Comparison of ENCODE assay signal across 8 cellular contexts in genomic region chr5:37837101-37838032, GRCh38. TPM values are rescaled to one million over a fixed set of nuclear protein-coding genes. Genes with fewer than 3 reads are reported as not detected.
DNase-seq lines count a peak whose midpoint lies in the region; ATAC-seq and TF ChIP-seq lines count a peak whose summit lies in the region.

No MANE protein-coding gene starts in this region.

- peak overlapping the region; percentile 85 for H3K4me3 Mint-ChIP-seq in T-helper 17 cell

- H3K27ac ChIP-seq in Karpas-422 (ENCODE audit: low read length), result no peak overlapping the region

- no peaks in the 10 kb centered on the region for H3K27me3 ChIP-seq in Karpas-422 (ENCODE audit: low read length)

- H3K36me3 ChIP-seq in Karpas-422 (ENCODE audit: insufficient read depth, low read length), result no peaks in the 10 kb centered on the region

- peak overlapping the region; percentile 50 for H3K4me2 ChIP-seq in Karpas-422 (ENCODE audit: low read depth, low read length, poor library complexity, severe bottlenecking)

- peak; percentile 88 for TF ChIP-seq CTCF in cardiac fibroblast (IDR thresholded peaks at IDR 0.05; ENCODE audit: low read depth, low read length)

- H2AFZ ChIP-seq in Karpas-422 (ENCODE audit: low read length), result no peak overlapping the region

- no peaks in the 10 kb centered on the region for H4K20me1 ChIP-seq in Karpas-422 (ENCODE audit: insufficient read depth, low read depth, low read length)

- peaks cover 2% of the 10 kb centered on the region for H3K36me3 Mint-ChIP-seq in T-helper 17 cell (ENCODE audit: low read depth)

- no peak overlapping the region for H3K27ac Mint-ChIP-seq in T-helper 17 cell

- H3K9ac ChIP-seq in Karpas-422 (ENCODE audit: low read length), result no peak overlapping the region

- H3K4me3 ChIP-seq in Karpas-422 (ENCODE audit: low read length) (no peak overlapping the region; the same call in 1 of the 2 replicates), cardiac fibroblast (replicated peaks in 1 of 2; ENCODE audit: low read depth in 2 of 2, low read length in 2 of 2) (peak overlapping the region; percentile 47 to 65)

- H3K4me1 ChIP-seq in Karpas-422 (ENCODE audit: low read length), result peaks cover 4% of the 10 kb centered on the region; the same call in 1 of the 2 replicates

- H3K27me3 Mint-ChIP-seq in T-helper 17 cell, result peaks cover 83% of the 10 kb centered on the region

- ATAC-seq in GM21529 (IDR thresholded peaks at IDR 0.05; ENCODE audit: unreplicated experiment) (peak; percentile 73), T-helper 17 cell (peak; percentile 32)

- DNase-seq in DMS79 (lab: John Stamatoyannopoulos, UW), result peak; percentile 58
- DNase-seq in Karpas-422, result peak; percentile 85
- peak in 1 of 3 donors; percentile 11 for DNase-seq in T-helper 17 cell
- peak; percentile 77 to 87 for DNase-seq in cardiac fibroblast (ENCODE audit: low read depth in 2 of 2)
- DNase-seq in kidney glomerular epithelial cell (lab: John Stamatoyannopoulos, UW), result peak; percentile 33
- peak; percentile 87 for DNase-seq in stimulated activated CD4-positive, alpha-beta T cell treated with anti-CD3 and anti-CD28 coated beads, Interleukin-15, amount 100 ng/mL, for 24 hours
- DNase-seq in NCI-H2029 treated with DMSO at 0.1 percent for 48 hours (lab: John Stamatoyannopoulos, UW), result no peak

- peaks cover 12% of the 10 kb centered on the region for H3K4me1 Mint-ChIP-seq in T-helper 17 cell

- H3K9me3 ChIP-seq in Karpas-422 (ENCODE audit: low read length) (no peaks in the 10 kb centered on the region), T-helper 17 cell (ENCODE audit: control insufficient read depth, low read length, poor library complexity, severe bottlenecking) (no peaks in the 10 kb centered on the region)

- no peaks in the 10 kb centered on the region for H3K9me2 ChIP-seq in Karpas-422 (replicated peaks; ENCODE audit: insufficient read depth, low read length)

- H3K79me2 ChIP-seq in Karpas-422 (ENCODE audit: low read length), result no peaks in the 10 kb centered on the region

RNA-seq across cellular contexts. Expression of gene GDNF, which starts 2.5 kb away (rescaled TPM):
- total RNA-seq in Karpas-422 (2014; rRNA removed; shearing (Covaris generic); ENCODE audit: low replicate concordance), result 0.11 TPM in 1 of 2 replicates, not detected in the other
- not detected for total RNA-seq in T-helper 17 cell
